9 cellular contexts compared by ENCODE assay signal in the genomic region with DNA sequence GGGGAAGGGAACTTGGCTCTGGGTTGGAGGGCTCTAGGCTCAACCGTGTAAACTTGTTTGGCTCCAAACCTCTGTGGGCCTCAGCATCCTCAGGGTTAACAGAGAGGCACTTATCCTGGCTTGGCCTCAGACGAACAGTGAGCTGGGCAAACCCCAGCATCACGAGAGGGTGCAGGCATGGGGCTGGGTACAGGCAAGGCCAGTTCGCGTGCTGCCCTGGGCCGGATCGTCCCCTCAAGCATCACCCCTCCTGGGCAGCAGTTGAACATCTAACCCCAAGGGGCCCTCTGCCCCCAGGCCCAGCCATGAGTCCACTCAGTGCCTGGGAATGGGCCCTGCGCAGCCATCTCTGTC. TPM values are rescaled to one million over a fixed set of nuclear protein-coding genes. Genes with fewer than 3 reads are reported as not detected.
DNase-seq lines count a peak whose midpoint lies in the region; ATAC-seq and TF ChIP-seq lines count a peak whose summit lies in the region.
"Had no signal": no experiment of that assay in that cellular context is flagged by ENCODE, and none has a peak within 500 bp of the region (broad histone marks: within the 10 kb centered on the region; RNA-seq: fewer than 3 reads in every experiment).

No MANE protein-coding gene starts in this region.

- no peaks in the 10 kb centered on the region for H3K9me3 Mint-ChIP-seq in T-helper 1 cell treated with Interleukin-12 subunit alpha and Interleukin-12 subunit beta and Interleukin-4 antibody, amounts not matched to agents 30 μg/mL and 1 μg/mL, for 36 hours

- no peak for TF ChIP-seq POLR2A in right lobe of liver (IDR thresholded peaks at IDR 0.05)
- TF ChIP-seq POLR2A in suprapubic skin (IDR thresholded peaks at IDR 0.05): no peak

- DNase-seq in T-helper 1 cell (no peak), adipocyte (ENCODE audit: low read depth) (no peak), right lobe of liver (peak in 1 of 3 donors; percentile 35), suprapubic skin (ENCODE audit: low spot score in 2 of 2) (no peak), dermis blood vessel endothelial cell (no peak), SIG-M5 (lab: John Stamatoyannopoulos, UW) (no peak)
- DNase-seq: WERI-Rb-1 had no signal

- H3K27me3 ChIP-seq in adipocyte (replicated peaks; ENCODE audit: control insufficient read depth, insufficient read depth, low read length): no peaks in the 10 kb centered on the region
- no peaks in the 10 kb centered on the region for H3K27me3 ChIP-seq in right lobe of liver
- no peaks in the 10 kb centered on the region for H3K27me3 ChIP-seq in suprapubic skin

- H3K4me1 Mint-ChIP-seq in T-helper 1 cell treated with Interleukin-12 subunit alpha and Interleukin-12 subunit beta and Interleukin-4 antibody, amounts not matched to agents 30 μg/mL and 1 μg/mL, for 36 hours (ENCODE audit: low read depth): peaks cover 36% of the 10 kb centered on the region

- H3K27ac ChIP-seq in right lobe of liver (peak overlapping the region in 2 of 3 donors; percentile 68 to 88), suprapubic skin (peak overlapping the region; percentile 89)
- H3K27ac ChIP-seq: WERI-Rb-1 had no signal

- TF ChIP-seq CTCF in right lobe of liver (IDR thresholded peaks at IDR 0.05) (no peak), suprapubic skin (IDR thresholded peaks at IDR 0.05) (no peak)

- peaks cover 13% of the 10 kb centered on the region for H3K36me3 ChIP-seq in adipocyte (ENCODE audit: control insufficient read depth, insufficient read depth, low read length, severe bottlenecking)
- no peaks in the 10 kb centered on the region for H3K36me3 ChIP-seq in right lobe of liver
- H3K36me3 ChIP-seq in suprapubic skin: peaks cover 30% of the 10 kb centered on the region

- intact Hi-C loops in right lobe of liver (cut with DNase I): loop anchor here in 1 of 2 donors (5.0 kb wide), 1 partner anchor 35 kb away; no protein-coding TSS in a partner anchor

- H3K4me1 ChIP-seq in adipocyte (ENCODE audit: control insufficient read depth, insufficient read depth, low read length) (peaks cover 40% of the 10 kb centered on the region), right lobe of liver (peaks cover 0 to 34% (median 8%) of the 10 kb centered on the region in 4 donors), suprapubic skin (peaks cover 61% of the 10 kb centered on the region)

- ATAC-seq in right lobe of liver: no peak
- no peak for ATAC-seq in GM21786 (IDR thresholded peaks at IDR 0.05; ENCODE audit: unreplicated experiment)

- WGBS in right lobe of liver (ENCODE audit: insufficient coverage, low coverage, low lambda C conversion rate, missing lambda C conversion rate): 80% methylated on average over 1 of the region's 8 CpGs
- 40% methylated on average over 2 of the region's 8 CpGs for WGBS in suprapubic skin

- H3K27me3 Mint-ChIP-seq in T-helper 1 cell treated with Interleukin-12 subunit alpha and Interleukin-12 subunit beta and Interleukin-4 antibody, amounts not matched to agents 30 μg/mL and 1 μg/mL, for 36 hours (ENCODE audit: low read depth): no peaks in the 10 kb centered on the region

- H3K4me3 Mint-ChIP-seq in T-helper 1 cell treated with Interleukin-12 subunit alpha and Interleukin-12 subunit beta and Interleukin-4 antibody, amounts not matched to agents 30 μg/mL and 1 μg/mL, for 36 hours: peak overlapping the region; percentile 77

- H3K9me3 ChIP-seq in adipocyte (ENCODE audit: control insufficient read depth, low read length): no peaks in the 10 kb centered on the region
- H3K9me3 ChIP-seq in right lobe of liver: no peaks in the 10 kb centered on the region
- no peaks in the 10 kb centered on the region for H3K9me3 ChIP-seq in suprapubic skin

- H3K4me3 ChIP-seq in adipocyte (ENCODE audit: low read length): peak overlapping the region; percentile 83
- H3K4me3 ChIP-seq in right lobe of liver: peak overlapping the region in 1 of 3 donors; percentile 70
- H3K4me3 ChIP-seq in suprapubic skin: peak overlapping the region; percentile 94

- peak overlapping the region; percentile 83 for H3K27ac Mint-ChIP-seq in T-helper 1 cell treated with Interleukin-12 subunit alpha and Interleukin-12 subunit beta and Interleukin-4 antibody, amounts not matched to agents 30 μg/mL and 1 μg/mL, for 36 hours

- peak overlapping the region; percentile 83 for H3K9ac ChIP-seq in adipocyte (ENCODE audit: low read length)

- H3K36me3 Mint-ChIP-seq in T-helper 1 cell treated with Interleukin-12 subunit alpha and Interleukin-12 subunit beta and Interleukin-4 antibody, amounts not matched to agents 30 μg/mL and 1 μg/mL, for 36 hours (ENCODE audit: low read depth): peaks cover 33% of the 10 kb centered on the region

- TF ChIP-seq EP300 in suprapubic skin (IDR thresholded peaks at IDR 0.05): no peak

RNA-seq across cellular contexts. Expression of gene EHBP1L1, which starts 1.9 kb away (rescaled TPM):
- 10 to 100 TPM; 10.0 to 29.9 (median 13.7) TPM for total RNA-seq in right lobe of liver
- 100 to 1,000 TPM in 1 of 4 donors, 10 to 100 TPM in 3; 40.3 to 150 (median 56.2) TPM for total RNA-seq in suprapubic skin
- 15.7 and 15.9 TPM in 2 replicates for total RNA-seq in dermis blood vessel endothelial cell

RNA-seq across cellular contexts. Expression of gene FAM89B, which starts 5.4 kb away (rescaled TPM):
- 10 to 100 TPM; 12.8 to 20.6 (median 14.6) TPM for total RNA-seq in right lobe of liver
- total RNA-seq in suprapubic skin: 100 to 1,000 TPM in 1 of 4 donors, 10 to 100 TPM in 3; 45.2 to 103 (median 72.0) TPM
- 23.3 and 24.8 TPM in 2 replicates for total RNA-seq in dermis blood vessel endothelial cell

RNA-seq across cellular contexts. Expression of gene ZNRD2, which starts 7.5 kb away (rescaled TPM):
- total RNA-seq in right lobe of liver (10 to 100 TPM; 11.6 to 43.2 (median 16.5) TPM), suprapubic skin (10 to 100 TPM; 60.9 to 97.4 (median 77.9) TPM), dermis blood vessel endothelial cell (38.7 and 47.5 TPM in 2 replicates)

RNA-seq across cellular contexts. Expression of gene KCNK7, which starts 17.9 kb away (rescaled TPM):
- under 1 TPM in 1 of 6 experiments, not detected in 5; 0.31 TPM for total RNA-seq in right lobe of liver
- total RNA-seq in suprapubic skin: 100 to 1,000 TPM in 3 of 4 donors, 10 to 100 TPM in 1; 32.6 to 183 (median 144) TPM
- total RNA-seq in dermis blood vessel endothelial cell: 0.14 and 0.17 TPM in 2 replicates

RNA-seq across cellular contexts. Expression of gene LTBP3, which starts 19.6 kb away (rescaled TPM):
- total RNA-seq in right lobe of liver (10 to 100 TPM; 26.6 to 94.1 (median 46.8) TPM), suprapubic skin (10 to 100 TPM; 65.1 to 86.7 (median 71.0) TPM), dermis blood vessel endothelial cell (31.1 and 48.2 TPM in 2 replicates)
